ENCODE assay signal across 8 cellular contexts in genomic region chr16:22192261-22193133, GRCh38. TPM values are rescaled to one million over a fixed set of nuclear protein-coding genes. Genes with fewer than 3 reads are reported as not detected.
DNase-seq lines count a peak whose midpoint lies in the region; ATAC-seq and TF ChIP-seq lines count a peak whose summit lies in the region.

No MANE protein-coding gene starts in this region.

- CTCF ChIA-PET in naive thymus-derived CD4-positive, alpha-beta T cell (lab: Charles Lee) = interaction anchor here (1.9 to 2.8 kb wide), 2 partner anchors 105 to 108 kb away, joined by 6 to 21 read pairs; partner anchors contain the start of gene POLR3E

- no peaks in the 10 kb centered on the region; the same call in 1 of the 2 replicates for H3K9me3 Mint-ChIP-seq in HFFc6
- H3K9me3 Mint-ChIP-seq in naive thymus-derived CD4-positive, alpha-beta T cell = peaks cover 0 to 12% (median 7%) of the 10 kb centered on the region in 11 donors

- H3K27ac Mint-ChIP-seq in HFFc6 = peak overlapping the region; percentile 100
- H3K27ac Mint-ChIP-seq in naive thymus-derived CD4-positive, alpha-beta T cell = peak overlapping the region; percentile 98 to 100 (median 100)

- peaks cover 4% of the 10 kb centered on the region for H3K27me3 Mint-ChIP-seq in HFFc6 (ENCODE audit: insufficient read depth)
- peaks cover 0 to 5% (median 0%) of the 10 kb centered on the region in 5 donors for H3K27me3 Mint-ChIP-seq in naive thymus-derived CD4-positive, alpha-beta T cell

- intact Hi-C loops in naive thymus-derived CD4-positive, alpha-beta T cell (cut with micrococcal nuclease) = loop anchor here (5.0 kb wide), 3 partner anchors 165 to 1365 kb away; partner anchors contain the start of genes CDR2 (in 1 of the 2), EARS2 (in 1 of the 2) and UBFD1 (in 1 of the 2)

- H3K36me3 Mint-ChIP-seq in HFFc6 (ENCODE audit: low read depth) = no peaks in the 10 kb centered on the region
- peaks cover 0 to 10% (median 4%) of the 10 kb centered on the region in 5 donors for H3K36me3 Mint-ChIP-seq in naive thymus-derived CD4-positive, alpha-beta T cell

- H3K4me3 Mint-ChIP-seq in HFFc6 = peak overlapping the region; percentile 96
- H3K4me3 Mint-ChIP-seq in naive thymus-derived CD4-positive, alpha-beta T cell = peak overlapping the region; percentile 78 to 99 (median 96)

- peak; percentile 21 for ATAC-seq in naive thymus-derived CD4-positive, alpha-beta T cell

- in situ Hi-C loops in Caki2 (cut with HindIII; ENCODE audit: low pct_unique_long_range_greater_than_20kb, low sequenced_read_pairs) = no loop called here

- H3K4me3 ChIP-seq in epithelial cell of esophagus (ENCODE audit: low read length) = peak overlapping the region; percentile 72
- H3K4me3 ChIP-seq in naive thymus-derived CD4-positive, alpha-beta T cell (ENCODE audit: low read length) = peak overlapping the region; percentile 92

- peak; percentile 36 for DNase-seq in Caki2 (ENCODE audit: low read depth)
- DNase-seq in HFFc6 = peak; percentile 68
- DNase-seq in NCI-H82 (lab: John Stamatoyannopoulos, UW) = peak; percentile 81
- DNase-seq in activated CD8-positive, alpha-beta memory T cell treated with anti-CD3 and anti-CD28 coated beads for 48 hours (ENCODE audit: low read depth in 2 of 3, low spot score in 2 of 3) = peak; percentile 51 to 69 (median 58)
- peak; percentile 53 for DNase-seq in epithelial cell of esophagus (ENCODE audit: low read depth)
- DNase-seq in naive thymus-derived CD4-positive, alpha-beta T cell = peak; percentile 57 to 94 (median 82)
- peak; percentile 70 to 75 for DNase-seq in stimulated activated CD8-positive, alpha-beta memory T cell treated with anti-CD3 and anti-CD28 coated beads, Interleukin-7, amount 100 ng/mL, for 4 hours (ENCODE audit: low read depth in 2 of 2)
- no peak for DNase-seq in iPS-NIHi11 (ENCODE audit: low spot score)

- peaks cover 53% of the 10 kb centered on the region for H3K4me1 Mint-ChIP-seq in HFFc6 (ENCODE audit: low read depth)
- peaks cover 46 to 81% (median 69%) of the 10 kb centered on the region in 7 donors for H3K4me1 Mint-ChIP-seq in naive thymus-derived CD4-positive, alpha-beta T cell

- TF ChIP-seq CTCF in HFFc6 (IDR thresholded peaks at IDR 0.05) (no peak), epithelial cell of esophagus (IDR thresholded peaks at IDR 0.05; ENCODE audit: insufficient read depth, low read depth, low read length, missing control alignments) (no peak)

- H3K36me3 ChIP-seq in naive thymus-derived CD4-positive, alpha-beta T cell (ENCODE audit: control insufficient read depth in 2 of 3, insufficient read depth in 3 of 3, low read length in 3 of 3) = no peaks in the 10 kb centered on the region

- H3K4me1 ChIP-seq in naive thymus-derived CD4-positive, alpha-beta T cell (ENCODE audit: control insufficient read depth in 2 of 2, insufficient read depth in 2 of 2, low read length in 2 of 2) = peaks cover 47 to 58% of the 10 kb centered on the region in 2 donors

- POLR2A ChIA-PET in naive thymus-derived CD4-positive, alpha-beta T cell (lab: Charles Lee) = interaction anchor here (0.8 to 9.0 kb wide), 15 partner anchors 13 to 547 kb away, joined by 3 to 167 read pairs (median 4); partner anchors contain the start of genes EEF2K, MOSMO, POLR3E and UQCRC2

- H3K9me3 ChIP-seq in naive thymus-derived CD4-positive, alpha-beta T cell (ENCODE audit: control insufficient read depth in 2 of 3, low read length in 3 of 3) = no peaks in the 10 kb centered on the region

- peak overlapping the region; percentile 99 for H3K27ac ChIP-seq in naive thymus-derived CD4-positive, alpha-beta T cell (ENCODE audit: low read depth, low read length)

- no peaks in the 10 kb centered on the region for H3K27me3 ChIP-seq in naive thymus-derived CD4-positive, alpha-beta T cell (ENCODE audit: control insufficient read depth in 2 of 2, insufficient read depth in 2 of 2, low read length in 2 of 2)

RNA-seq across cellular contexts. Expression of gene EEF2K, which starts 13.6 kb away (rescaled TPM):
- 16.2 and 20.1 TPM in 2 replicates for total RNA-seq in Caki2 (2014; rRNA removed; shearing (Covaris generic); ENCODE audit: low replicate concordance)
- total RNA-seq in HFFc6 (2021; fragmentation: NEBNext Ultra II Directional; extraction: Animal tissue kit (Norgen Biotek cat#: 25700)) = 10 to 100 TPM; 21.5 to 26.6 (median 23.5) TPM
- 10 to 100 TPM; 15.3 to 27.9 (median 21.8) TPM for total RNA-seq in naive thymus-derived CD4-positive, alpha-beta T cell
- polyA plus RNA-seq in naive thymus-derived CD4-positive, alpha-beta T cell = 1 to 10 TPM; 1.9 to 3.1 TPM

RNA-seq across cellular contexts. Expression of gene SDR42E2, which starts 30.2 kb away (rescaled TPM):
- total RNA-seq in Caki2 (2014; rRNA removed; shearing (Covaris generic); ENCODE audit: low replicate concordance) = not detected in 2 replicates
- not detected for total RNA-seq in HFFc6 (2021; fragmentation: NEBNext Ultra II Directional; extraction: Animal tissue kit (Norgen Biotek cat#: 25700))
- 1 to 10 TPM in 2 of 5 experiments, under 1 TPM in 2, not detected in 1; 0.67 to 1.6 (median 1.0) TPM for total RNA-seq in naive thymus-derived CD4-positive, alpha-beta T cell
- under 1 TPM; 0.07 to 0.48 TPM for polyA plus RNA-seq in naive thymus-derived CD4-positive, alpha-beta T cell
